In genomic region chr11:134575504-134576230, GRCh38 we compare ENCODE assay signal across 17 cellular contexts.
A peak's percentile ranks its signal among the peaks of the same experiment; 100 is the strongest.
DNase-seq lines count a peak whose midpoint lies in the region; ATAC-seq and TF ChIP-seq lines count a peak whose summit lies in the region.
"Had no signal": no experiment of that assay in that cellular context is flagged by ENCODE, and none has a peak within 500 bp of the region (broad histone marks: within the 10 kb centered on the region; RNA-seq: fewer than 3 reads in every experiment).

No MANE protein-coding gene starts in this region.

- TF ChIP-seq CTCF in GM13976 (IDR thresholded peaks at IDR 0.05; ENCODE audit: borderline replicate concordance, control extremely low read depth, extremely low read depth, insufficient read depth, missing control alignments) (no peak), Peyer's patch (IDR thresholded peaks at IDR 0.05) (no peak)

- H3K27ac ChIP-seq in Peyer's patch, result no peak overlapping the region

- H3K4me3 ChIP-seq in Peyer's patch, result no peak overlapping the region

- H3K9me3 ChIP-seq in Peyer's patch, result no peaks in the 10 kb centered on the region
- H3K9me3 ChIP-seq: Caco-2 had no signal

- DNase-seq in 8988T (peak; percentile 2), GM13976 (ENCODE audit: low spot score) (peak; percentile 8), ecto neural progenitor cell (ENCODE audit: low spot score) (peak; percentile 36), mesenteric fat pad (ENCODE audit: low spot score) (peak; percentile 47), Peyer's patch (no peak)
- no peak for DNase-seq in central memory CD4-positive, alpha-beta T cell
- DNase-seq in activated CD4-positive, CD25-positive, alpha-beta regulatory T cell treated with anti-CD3 and anti-CD28 coated beads, Interleukin-2, amount 50 U/mL, for 72 hours, result no peak
- DNase-seq: CD4-positive, alpha-beta memory T cell; NCI-H1105; NCI-H1694; NCI-H2081; NCI-H2171 treated with DMSO at 0.1 percent for 48 hours; NCI-H524 treated with DMSO at 0.1 percent for 48 hours; OCI-M1; Right ventricle myocardium superior had no signal

- no peaks in the 10 kb centered on the region for H3K27me3 ChIP-seq in Peyer's patch

- in situ Hi-C loops in GM13976 (cut with MboI; ENCODE audit: low sequenced_read_pairs, unreplicated experiment), result no loop called here

- H3K36me3 ChIP-seq in Peyer's patch, result no peaks in the 10 kb centered on the region

- no peaks in the 10 kb centered on the region for H3K4me1 ChIP-seq in Peyer's patch
- H3K4me1 ChIP-seq: Caco-2 had no signal

- ATAC-seq in HG03521 (IDR thresholded peaks at IDR 0.05; ENCODE audit: unreplicated experiment), result no peak

- no peak for TF ChIP-seq POLR2A in Peyer's patch (IDR thresholded peaks at IDR 0.05)

Comparison
In these comparisons a context has a peak if more than half of its experiments do, and no peak if none do; other contexts are left out.
1. DNase-seq: peak in 8988T (single experiment), GM13976 (single experiment), ecto neural progenitor cell (single experiment) and mesenteric fat pad (single experiment); none in central memory CD4-positive, alpha-beta T cell (single experiment), Peyer's patch (0 of 3) and activated CD4-positive, CD25-positive, alpha-beta regulatory T cell treated with anti-CD3 and anti-CD28 coated beads, Interleukin-2, amount 50 U/mL, for 72 hours (single experiment).